ENCODE assay signal across 8 cellular contexts in the genomic region with DNA sequence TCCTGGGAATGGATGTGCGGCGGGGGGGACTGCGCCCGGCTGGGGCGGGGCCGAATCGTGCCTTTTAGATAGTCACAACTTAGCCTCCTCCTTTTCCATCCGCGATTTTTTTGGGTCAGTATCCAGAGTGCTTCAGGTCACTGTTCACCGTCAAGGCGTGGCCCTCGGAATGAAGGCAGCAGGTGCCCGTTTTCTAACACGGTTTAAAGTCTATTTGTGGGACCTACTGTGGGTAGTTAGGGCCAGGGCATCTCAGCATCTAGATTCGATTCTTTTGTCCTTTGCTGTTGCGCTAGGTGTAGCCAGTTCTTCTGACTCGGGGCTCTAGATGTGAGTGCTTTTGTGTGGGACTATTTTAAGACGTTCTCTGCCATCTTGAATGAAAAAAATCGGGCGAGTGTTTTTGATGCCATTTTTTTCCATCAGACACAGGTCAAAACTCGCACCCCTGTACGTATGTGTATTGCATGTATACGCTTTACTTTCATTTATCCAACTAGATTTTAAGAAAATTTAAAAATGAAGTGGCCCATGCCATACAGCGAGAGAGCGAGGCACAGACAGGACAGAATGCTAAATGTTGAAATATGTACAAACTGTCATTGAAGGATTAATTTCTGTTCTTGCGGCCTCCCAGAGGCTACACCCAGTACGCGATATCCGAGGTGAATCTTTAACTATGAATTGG. TPM values are rescaled to one million over a fixed set of nuclear protein-coding genes. Genes with fewer than 3 reads are reported as not detected.
DNase-seq lines count a peak whose midpoint lies in the region; ATAC-seq and TF ChIP-seq lines count a peak whose summit lies in the region.

No MANE protein-coding gene starts in this region.

- in situ Hi-C loops in SK-MEL-5 (cut with HindIII; ENCODE audit: low pct_unique_long_range_greater_than_20kb, low sequenced_read_pairs): no loop called here

- TF ChIP-seq CTCF in BE2C (IDR thresholded peaks at IDR 0.05; ENCODE audit: low read depth, low read length) (no peak), choroid plexus epithelial cell (conservative IDR thresholded peaks at IDR 0.05; ENCODE audit: low read depth, low read length) (no peak), thoracic aorta (IDR thresholded peaks at IDR 0.05) (no peak)

- DNase-seq in BE2C (no peak), Kasumi-1 (lab: John Stamatoyannopoulos, UW) (peak; percentile 47 to 56), SK-MEL-5 (ENCODE audit: low read depth, low spot score) (peak; percentile 70), choroid plexus epithelial cell (ENCODE audit: low read depth) (peak; percentile 61), lung microvascular endothelial cell (ENCODE audit: low read depth in 2 of 2) (peak; percentile 87), thoracic aorta (ENCODE audit: low spot score) (no peak)

- H3K4me1 ChIP-seq in BE2C (peaks cover 4% of the 10 kb centered on the region; the same call in 1 of the 2 replicates), thoracic aorta (ENCODE audit: control insufficient read depth in 1 of 2, low read depth in 2 of 2) (peaks cover 20 to 51% of the 10 kb centered on the region in 2 donors)

- ATAC-seq in GM18511 (IDR thresholded peaks at IDR 0.05; ENCODE audit: unreplicated experiment) (peak; percentile 12), thoracic aorta (ENCODE audit: insufficient number of reproducible peaks, low FRiP score, low read depth) (peak; percentile 15), GM19397 (IDR thresholded peaks at IDR 0.05; ENCODE audit: unreplicated experiment) (no peak)

- H3K27ac ChIP-seq in thoracic aorta: peak overlapping the region; percentile 97 to 99

- no peaks in the 10 kb centered on the region for H3K27me3 ChIP-seq in BE2C
- H3K27me3 ChIP-seq in thoracic aorta (replicated peaks; ENCODE audit: insufficient read depth): no peaks in the 10 kb centered on the region

- H3K4me3 ChIP-seq in BE2C (ENCODE audit: low read depth, low read length): peak overlapping the region; percentile 93
- peak overlapping the region; percentile 90 for H3K4me3 ChIP-seq in choroid plexus epithelial cell (ENCODE audit: low read depth, low read length)
- peak overlapping the region; percentile 84 for H3K4me3 ChIP-seq in thoracic aorta

- H3K36me3 ChIP-seq in BE2C: no peaks in the 10 kb centered on the region
- no peaks in the 10 kb centered on the region for H3K36me3 ChIP-seq in thoracic aorta

- no peaks in the 10 kb centered on the region for H3K9me3 ChIP-seq in BE2C
- H3K9me3 ChIP-seq in thoracic aorta: no peaks in the 10 kb centered on the region

RNA-seq across cellular contexts. Expression of a gene that starts 0.7 kb away (rescaled TPM):
- 48.4 TPM for polyA plus RNA-seq in BE2C (2012; ENCODE audit: insufficient read depth, insufficient read length, low read depth)
- total RNA-seq in SK-MEL-5 (2014; rRNA removed; shearing (Covaris generic)): 43.9 and 45.3 TPM in 2 replicates
- polyA plus RNA-seq in SK-MEL-5 (2015; cell fraction: cytosol; rRNA removed): 26.9 and 38.6 TPM in 2 replicates
- polyA plus RNA-seq in SK-MEL-5 (2015; cell fraction: nucleus; rRNA removed): 43.4 and 44.6 TPM in 2 replicates
- total RNA-seq in lung microvascular endothelial cell (73.0 and 78.9 TPM in 2 replicates), thoracic aorta (100 to 1,000 TPM in 1 of 2 donors, 10 to 100 TPM in 1; 58.3 to 149 TPM)

RNA-seq across cellular contexts. Expression of a gene that starts 1.0 kb away (rescaled TPM):
- polyA plus RNA-seq in BE2C (2012; ENCODE audit: insufficient read depth, insufficient read length, low read depth): 2.4 TPM
- total RNA-seq in SK-MEL-5 (2014; rRNA removed; shearing (Covaris generic)): 1.1 and 1.2 TPM in 2 replicates
- polyA plus RNA-seq in SK-MEL-5 (2015; cell fraction: cytosol; rRNA removed): 1.6 and 1.8 TPM in 2 replicates
- 1.4 and 2.4 TPM in 2 replicates for polyA plus RNA-seq in SK-MEL-5 (2015; cell fraction: nucleus; rRNA removed)
- total RNA-seq in lung microvascular endothelial cell: 9.2 and 15.9 TPM in 2 replicates
- 1 to 10 TPM; 8.4 to 9.8 TPM for total RNA-seq in thoracic aorta

Comparison
In these comparisons a context has a peak if more than half of its experiments do, and no peak if none do; other contexts are left out.
1. DNase-seq: peak in Kasumi-1 (2 of 2), SK-MEL-5 (single experiment), choroid plexus epithelial cell (single experiment) and lung microvascular endothelial cell (2 of 2); none in BE2C (single experiment) and thoracic aorta (single experiment).
2. Peak in every context shown above with its lines, with median percentiles within 50 percentile points of each other: H3K4me3 ChIP-seq.